In the genomic region with DNA sequence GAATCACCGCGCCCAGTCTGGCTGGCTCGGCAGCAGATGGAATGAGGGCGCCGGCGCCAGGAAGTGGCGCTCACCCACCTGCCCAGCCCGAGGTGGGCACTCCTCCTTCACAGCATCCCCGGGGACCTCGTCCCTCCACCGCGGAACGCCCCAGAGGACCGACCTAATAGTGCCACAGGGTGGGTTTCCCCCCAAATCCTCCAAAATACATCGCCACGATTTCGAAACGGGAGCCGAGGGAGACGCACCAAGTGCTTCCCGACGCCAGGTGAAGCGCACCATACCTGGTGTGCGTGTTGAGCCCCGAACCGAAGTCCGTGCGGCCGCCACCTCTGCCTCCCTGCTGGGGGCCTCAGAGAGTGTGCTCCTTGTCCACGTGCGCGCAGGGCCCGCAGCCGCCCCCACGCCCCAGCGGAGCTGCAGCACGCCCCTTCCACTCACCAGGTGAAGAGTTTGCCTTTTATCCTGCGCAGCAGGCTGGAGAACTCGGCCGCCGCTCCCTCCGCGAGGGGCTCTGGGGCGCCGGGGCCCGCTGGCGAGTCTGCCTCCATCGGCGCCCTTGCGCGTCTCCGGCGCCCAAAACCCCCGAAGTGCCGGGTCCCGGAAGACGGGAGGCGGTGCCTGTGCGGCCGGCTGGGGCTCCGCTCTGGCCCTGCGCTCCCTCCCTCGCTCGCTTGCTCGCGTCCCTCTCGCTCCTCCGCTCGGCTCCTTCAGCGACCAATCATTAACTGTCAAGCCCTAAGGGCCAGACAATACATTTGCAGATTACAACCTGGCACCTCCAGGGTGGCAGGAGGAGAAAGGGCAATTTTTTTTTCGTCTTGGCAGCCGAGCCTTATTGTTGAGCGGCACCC, we compare ENCODE assay signal across 8 cellular contexts. TPM values are rescaled to one million over a fixed set of nuclear protein-coding genes. Genes with fewer than 3 reads are reported as not detected.
DNase-seq lines count a peak whose midpoint lies in the region; ATAC-seq and TF ChIP-seq lines count a peak whose summit lies in the region.

A gene with protein sequence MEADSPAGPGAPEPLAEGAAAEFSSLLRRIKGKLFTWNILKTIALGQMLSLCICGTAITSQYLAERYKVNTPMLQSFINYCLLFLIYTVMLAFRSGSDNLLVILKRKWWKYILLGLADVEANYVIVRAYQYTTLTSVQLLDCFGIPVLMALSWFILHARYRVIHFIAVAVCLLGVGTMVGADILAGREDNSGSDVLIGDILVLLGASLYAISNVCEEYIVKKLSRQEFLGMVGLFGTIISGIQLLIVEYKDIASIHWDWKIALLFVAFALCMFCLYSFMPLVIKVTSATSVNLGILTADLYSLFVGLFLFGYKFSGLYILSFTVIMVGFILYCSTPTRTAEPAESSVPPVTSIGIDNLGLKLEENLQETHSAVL (minus strand): TSS at position 571 of the 854 bp plus-strand sequence. CDS start 20 bp downstream, at position 551.

- no peaks in the 10 kb centered on the region for H4K20me1 ChIP-seq in neural cell (ENCODE audit: insufficient read depth)

- H3K79me2 ChIP-seq in neural cell (replicated peaks; ENCODE audit: insufficient read depth, low read length) = no peaks in the 10 kb centered on the region

- TF ChIP-seq EP300 in neural cell (conservative IDR thresholded peaks at IDR 0.05; ENCODE audit: poor library complexity, severe bottlenecking) = no peak
- no peak for TF ChIP-seq EP300 in stomach (IDR thresholded peaks at IDR 0.05)

- H3K4me1 ChIP-seq in HUES6 (ENCODE audit: control insufficient read depth, insufficient read depth, low read length) = no peaks in the 10 kb centered on the region
- H3K4me1 ChIP-seq in stomach = peaks cover 0 to 32% (median 25%) of the 10 kb centered on the region in 4 donors

- H3K9me2 ChIP-seq in neural cell (ENCODE audit: insufficient read depth, low read length) = no peaks in the 10 kb centered on the region

- 0 to 1% (median 0%) methylated on average over 37 to 73 of the region's 73 CpGs for WGBS in stomach, 5 donors

- H2AFZ ChIP-seq in neural cell (ENCODE audit: low read depth, low read length) = no peak within 1 kb of the TSS

- peaks cover 40% of the 10 kb centered on the region for H3K4me1 Mint-ChIP-seq in activated T-cell treated with anti-CD3 and anti-CD28 coated beads, Interleukin-2, amount 50 U/mL, for 24 hours (ENCODE audit: low read depth)

- peak within 1 kb of the TSS; percentile 98 for H3K4me3 Mint-ChIP-seq in activated T-cell treated with anti-CD3 and anti-CD28 coated beads, Interleukin-2, amount 50 U/mL, for 24 hours

- TF ChIP-seq CTCF in fibroblast of pulmonary artery (IDR thresholded peaks at IDR 0.05; ENCODE audit: low read length, missing control alignments) (no peak), neural cell (IDR thresholded peaks at IDR 0.05; ENCODE audit: poor library complexity, severe bottlenecking) (no peak), stomach (IDR thresholded peaks at IDR 0.05) (no peak)

- H3K27me3 ChIP-seq in HUES6 (ENCODE audit: control insufficient read depth, insufficient read depth, low read length) = peaks cover 13% of the 10 kb centered on the region
- peaks cover 45% of the 10 kb centered on the region for H3K27me3 ChIP-seq in neural cell (ENCODE audit: insufficient read depth, low read depth, low read length)
- H3K27me3 ChIP-seq in stomach = no peaks in the 10 kb centered on the region

- H3K9ac ChIP-seq in HUES6 (ENCODE audit: low read length) = peak within 1 kb of the TSS; percentile 79
- peak within 1 kb of the TSS; percentile 37 for H3K9ac ChIP-seq in neural cell (ENCODE audit: low read length)

- H3K9me3 ChIP-seq in HUES6 (ENCODE audit: control insufficient read depth, insufficient read depth, low read depth, low read length) (no peaks in the 10 kb centered on the region), neural cell (ENCODE audit: low read length) (no peaks in the 10 kb centered on the region), stomach (no peaks in the 10 kb centered on the region)

- TF ChIP-seq POLR2A in stomach (IDR thresholded peaks at IDR 0.05) = no peak

- intact Hi-C loops in stomach (cut with DNase I; ENCODE audit: low total_unique reads) = no loop called here

- no peak for TF ChIP-seq RAD21 in neural cell (conservative IDR thresholded peaks at IDR 0.05)

- H3K27ac Mint-ChIP-seq in activated T-cell treated with anti-CD3 and anti-CD28 coated beads, Interleukin-2, amount 50 U/mL, for 24 hours = peak within 1 kb of the TSS; percentile 95

- no peaks in the 10 kb centered on the region for H3K9me3 Mint-ChIP-seq in activated T-cell treated with anti-CD3 and anti-CD28 coated beads, Interleukin-2, amount 50 U/mL, for 24 hours

- H3K27me3 Mint-ChIP-seq in activated T-cell treated with anti-CD3 and anti-CD28 coated beads, Interleukin-2, amount 50 U/mL, for 24 hours = no peaks in the 10 kb centered on the region

- ATAC-seq in GM21447 (IDR thresholded peaks at IDR 0.05; ENCODE audit: unreplicated experiment) = peak; percentile 84

- H3K36me3 ChIP-seq in HUES6 (ENCODE audit: control insufficient read depth, insufficient read depth, low read length) = no peaks in the 10 kb centered on the region
- no peaks in the 10 kb centered on the region for H3K36me3 ChIP-seq in neural cell (ENCODE audit: insufficient read depth, low read length)
- no peaks in the 10 kb centered on the region for H3K36me3 ChIP-seq in stomach

- H3K27ac ChIP-seq in HUES6 (ENCODE audit: low read depth, low read length) (no peak within 1 kb of the TSS), neural cell (ENCODE audit: low read length) (no peak within 1 kb of the TSS), stomach (peak within 1 kb of the TSS; percentile 67 to 84 (median 83))

- H3K36me3 Mint-ChIP-seq in activated T-cell treated with anti-CD3 and anti-CD28 coated beads, Interleukin-2, amount 50 U/mL, for 24 hours (ENCODE audit: low read depth) = peaks cover 29% of the 10 kb centered on the region

- H3K4me3 ChIP-seq in HUES6 (ENCODE audit: low read depth, low read length) = peak within 1 kb of the TSS; percentile 80
- peak within 1 kb of the TSS; percentile 72 for H3K4me3 ChIP-seq in fibroblast of pulmonary artery (replicated peaks; ENCODE audit: low read depth, low read length)
- peak within 1 kb of the TSS; percentile 77 for H3K4me3 ChIP-seq in neural cell (ENCODE audit: low read length)
- peak within 1 kb of the TSS; percentile 73 to 85 (median 76) for H3K4me3 ChIP-seq in stomach

- peak; percentile 83 for DNase-seq in DMS153 treated with DMSO at 0.1 percent for 48 hours (lab: John Stamatoyannopoulos, UW; ENCODE audit: unreplicated experiment)
- DNase-seq in OCI-M2 (lab: John Stamatoyannopoulos, UW; ENCODE audit: unreplicated experiment) = peak; percentile 12
- peak; percentile 83 for DNase-seq in activated T-cell treated with anti-CD3 and anti-CD28 coated beads, Interleukin-2, amount 50 U/mL, for 24 hours
- peak; percentile 61 for DNase-seq in fibroblast of pulmonary artery (ENCODE audit: low read depth)
- DNase-seq in stomach = peak; percentile 78

- H3F3A ChIP-seq in neural cell (ENCODE audit: insufficient read depth, low read length, poor library complexity, severe bottlenecking) = no peaks in the 10 kb centered on the region

- H3K4me2 ChIP-seq in neural cell (ENCODE audit: low read length) = peak within 1 kb of the TSS; percentile 55

TF ChIP-seq in neural cell, 6 proteins besides CTCF, POLR2A, EP300 and RAD21:
- peak; percentile 65 for TF ChIP-seq MXI1 (conservative IDR thresholded peaks at IDR 0.05; ENCODE audit: poor library complexity, severe bottlenecking)
- TF ChIP-seq, protein P1, sequence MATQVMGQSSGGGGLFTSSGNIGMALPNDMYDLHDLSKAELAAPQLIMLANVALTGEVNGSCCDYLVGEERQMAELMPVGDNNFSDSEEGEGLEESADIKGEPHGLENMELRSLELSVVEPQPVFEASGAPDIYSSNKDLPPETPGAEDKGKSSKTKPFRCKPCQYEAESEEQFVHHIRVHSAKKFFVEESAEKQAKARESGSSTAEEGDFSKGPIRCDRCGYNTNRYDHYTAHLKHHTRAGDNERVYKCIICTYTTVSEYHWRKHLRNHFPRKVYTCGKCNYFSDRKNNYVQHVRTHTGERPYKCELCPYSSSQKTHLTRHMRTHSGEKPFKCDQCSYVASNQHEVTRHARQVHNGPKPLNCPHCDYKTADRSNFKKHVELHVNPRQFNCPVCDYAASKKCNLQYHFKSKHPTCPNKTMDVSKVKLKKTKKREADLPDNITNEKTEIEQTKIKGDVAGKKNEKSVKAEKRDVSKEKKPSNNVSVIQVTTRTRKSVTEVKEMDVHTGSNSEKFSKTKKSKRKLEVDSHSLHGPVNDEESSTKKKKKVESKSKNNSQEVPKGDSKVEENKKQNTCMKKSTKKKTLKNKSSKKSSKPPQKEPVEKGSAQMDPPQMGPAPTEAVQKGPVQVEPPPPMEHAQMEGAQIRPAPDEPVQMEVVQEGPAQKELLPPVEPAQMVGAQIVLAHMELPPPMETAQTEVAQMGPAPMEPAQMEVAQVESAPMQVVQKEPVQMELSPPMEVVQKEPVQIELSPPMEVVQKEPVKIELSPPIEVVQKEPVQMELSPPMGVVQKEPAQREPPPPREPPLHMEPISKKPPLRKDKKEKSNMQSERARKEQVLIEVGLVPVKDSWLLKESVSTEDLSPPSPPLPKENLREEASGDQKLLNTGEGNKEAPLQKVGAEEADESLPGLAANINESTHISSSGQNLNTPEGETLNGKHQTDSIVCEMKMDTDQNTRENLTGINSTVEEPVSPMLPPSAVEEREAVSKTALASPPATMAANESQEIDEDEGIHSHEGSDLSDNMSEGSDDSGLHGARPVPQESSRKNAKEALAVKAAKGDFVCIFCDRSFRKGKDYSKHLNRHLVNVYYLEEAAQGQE (IDR thresholded peaks at IDR 0.05; ENCODE audit: borderline replicate concordance) = no peak

RNA-seq across cellular contexts. Expression of the gene that starts here (rescaled TPM):
- polyA plus RNA-seq in neural cell (0.59 and 0.60 TPM in 2 replicates), stomach (1 to 10 TPM; 5.1 to 8.7 (median 5.8) TPM)
- not detected in 2 replicates for polyA minus RNA-seq in neural cell
- 10 to 100 TPM in 2 of 5 donors, 1 to 10 TPM in 3; 1.8 to 21.2 (median 9.4) TPM for total RNA-seq in stomach

Comparison
In these comparisons a context has a peak if more than half of its experiments do, and no peak if none do; other contexts are left out.
1. DNase-seq: peak in every context shown above with its lines; median percentile 83 in DMS153 treated with DMSO at 0.1 percent for 48 hours; 83 in activated T-cell treated with anti-CD3 and anti-CD28 coated beads, Interleukin-2, amount 50 U/mL, for 24 hours; 78 in stomach; 61 in fibroblast of pulmonary artery; 12 in OCI-M2.
2. H3K27ac ChIP-seq: peak in stomach (5 of 5); none in HUES6 (single experiment) and neural cell (single experiment).
3. Peak in every context shown above with its lines, with median percentiles within 50 percentile points of each other: H3K4me3 ChIP-seq.